ENCODE assay signal across 36 cellular contexts in genomic region chr19:44641866-44642265, GRCh38. TPM values are rescaled to one million over a fixed set of nuclear protein-coding genes. Genes with fewer than 3 reads are reported as not detected.
"Had no signal": no experiment of that assay in that cellular context is flagged by ENCODE, and none has a peak within 500 bp of the region (broad histone marks: within the 10 kb centered on the region; RNA-seq: fewer than 3 reads in every experiment).

No MANE protein-coding gene starts in this region.

- H3K9me3 ChIP-seq: Peyer's patch had no signal

- DNase-seq: activated B cell treated with CpG ODN at 0.5 μM for 24 hours; activated CD4-positive, alpha-beta memory T cell treated with anti-CD3 and anti-CD28 coated beads, Interleukin-2, amount 10 ng/mL, durations not matched to agents 7 days and 5 days; activated CD4-positive, alpha-beta T cell treated with anti-CD3 and anti-CD28 coated beads for 4 hours; activated CD4-positive, alpha-beta T cell treated with anti-CD3 and anti-CD28 coated beads, Interleukin-2, amount 50 U/mL, for 1 hour; activated CD4-positive, CD25-positive, alpha-beta regulatory T cell treated with anti-CD3 and anti-CD28 coated beads, Interleukin-2, amount 50 U/mL, for 72 hours; activated CD8-positive, alpha-beta memory T cell treated with anti-CD3 and anti-CD28 coated beads for 24 hours; activated CD8-positive, alpha-beta memory T cell treated with anti-CD3 and anti-CD28 coated beads, Interleukin-2, amount 10 ng/mL, durations not matched to agents 7 days and 5 days; activated CD8-positive, alpha-beta memory T cell treated with anti-CD3 and anti-CD28 coated beads, Interleukin-2, amount 50 U/mL, for 48 hours; activated effector memory CD4-positive, alpha-beta T cell treated with Interleukin-2 at 50 U/mL for 16 hours; activated naive CD4-positive, alpha-beta T cell treated with anti-CD3 and anti-CD28 coated beads, Interleukin-2, amount 10 ng/mL, durations not matched to agents 7 days and 5 days; activated naive CD8-positive, alpha-beta T cell treated with anti-CD3 and anti-CD28 coated beads, Interleukin-2, amount 50 U/mL, for 24 hours; activated T-cell treated with anti-CD3 and anti-CD28 coated beads, Interleukin-2, amount 50 U/mL, for 48 hours; anterior cingulate cortex; brain microvascular endothelial cell; central memory CD4-positive, alpha-beta T cell; MM.1S; MV-4-11; NCI-H1092; NCI-H1436 treated with DMSO at 0.1 percent for 48 hours; NCI-H1694 treated with DMSO at 0.1 percent for 48 hours; NCI-H2029; NCI-H345; NCI-H526; NCI-H748 treated with DMSO at 0.1 percent for 48 hours; NK-92 treated with Interleukin-12 subunit alpha and Interleukin-12 subunit beta, amount 100 ng/mL, for 24 hours; PC-3; Peyer's patch; RPMI8226; SW 1271; T-helper 1 cell; T-helper 2 cell; T-helper 9 cell had no signal

- ATAC-seq: activated CD8-positive, alpha-beta memory T cell treated with anti-CD3 and anti-CD28 coated beads, Interleukin-2, amount 10 ng/mL, durations not matched to agents 7 days and 5 days; activated naive CD8-positive, alpha-beta T cell treated with anti-CD3 and anti-CD28 coated beads, Interleukin-2, amount 50 U/mL, for 24 hours; PC-3; Right ventricle myocardium inferior had no signal

- H3K27ac Mint-ChIP-seq: activated B cell treated with CpG ODN at 0.5 μM for 24 hours; activated CD4-positive, alpha-beta memory T cell treated with anti-CD3 and anti-CD28 coated beads, Interleukin-2, amount 10 ng/mL, durations not matched to agents 7 days and 5 days; activated CD8-positive, alpha-beta memory T cell treated with anti-CD3 and anti-CD28 coated beads, Interleukin-2, amount 10 ng/mL, durations not matched to agents 7 days and 5 days; activated naive CD4-positive, alpha-beta T cell treated with anti-CD3 and anti-CD28 coated beads, Interleukin-2, amount 10 ng/mL, durations not matched to agents 7 days and 5 days; activated naive CD8-positive, alpha-beta T cell; activated naive CD8-positive, alpha-beta T cell treated with anti-CD3 and anti-CD28 coated beads, Interleukin-2, amount 50 U/mL, for 24 hours had no signal

- H3K27me3 Mint-ChIP-seq: activated naive CD8-positive, alpha-beta T cell had no signal

- H3K9me3 Mint-ChIP-seq: activated B cell treated with CpG ODN at 0.5 μM for 24 hours; activated CD4-positive, alpha-beta memory T cell treated with anti-CD3 and anti-CD28 coated beads, Interleukin-2, amount 10 ng/mL, durations not matched to agents 7 days and 5 days; activated naive CD4-positive, alpha-beta T cell treated with anti-CD3 and anti-CD28 coated beads, Interleukin-2, amount 10 ng/mL, durations not matched to agents 7 days and 5 days; activated naive CD8-positive, alpha-beta T cell treated with anti-CD3 and anti-CD28 coated beads, Interleukin-2, amount 50 U/mL, for 24 hours had no signal

- H3K27me3 ChIP-seq: brain microvascular endothelial cell, Peyer's patch had no signal

- H3K36me3 Mint-ChIP-seq: activated CD8-positive, alpha-beta memory T cell treated with anti-CD3 and anti-CD28 coated beads, Interleukin-2, amount 10 ng/mL, durations not matched to agents 7 days and 5 days; activated naive CD4-positive, alpha-beta T cell treated with anti-CD3 and anti-CD28 coated beads, Interleukin-2, amount 10 ng/mL, durations not matched to agents 7 days and 5 days; activated naive CD8-positive, alpha-beta T cell had no signal

- H3K4me3 ChIP-seq: Peyer's patch had no signal

- H3K4me3 Mint-ChIP-seq: activated B cell treated with CpG ODN at 0.5 μM for 24 hours; activated CD4-positive, alpha-beta memory T cell treated with anti-CD3 and anti-CD28 coated beads, Interleukin-2, amount 10 ng/mL, durations not matched to agents 7 days and 5 days; activated CD8-positive, alpha-beta memory T cell treated with anti-CD3 and anti-CD28 coated beads, Interleukin-2, amount 10 ng/mL, durations not matched to agents 7 days and 5 days; activated naive CD4-positive, alpha-beta T cell treated with anti-CD3 and anti-CD28 coated beads, Interleukin-2, amount 10 ng/mL, durations not matched to agents 7 days and 5 days; activated naive CD8-positive, alpha-beta T cell; activated naive CD8-positive, alpha-beta T cell treated with anti-CD3 and anti-CD28 coated beads, Interleukin-2, amount 50 U/mL, for 24 hours had no signal

- H3K27ac ChIP-seq: brain microvascular endothelial cell, Peyer's patch had no signal

RNA-seq across cellular contexts. Expression of gene PVR, which starts 1.8 kb away (rescaled TPM):
- total RNA-seq: activated B cell treated with CpG ODN at 0.5 μM for 24 hours had no signal

RNA-seq across cellular contexts. Expression of gene IGSF23, which starts 28.5 kb away (rescaled TPM):
- total RNA-seq: activated B cell treated with CpG ODN at 0.5 μM for 24 hours; activated CD4-positive, alpha-beta memory T cell treated with anti-CD3 and anti-CD28 coated beads, Interleukin-2, amount 10 ng/mL, durations not matched to agents 7 days and 5 days; activated CD8-positive, alpha-beta memory T cell treated with anti-CD3 and anti-CD28 coated beads, Interleukin-2, amount 10 ng/mL, durations not matched to agents 7 days and 5 days; LHCN-M2; NCI-H460; PC-3; Right ventricle myocardium inferior had no signal

RNA-seq across cellular contexts. Expression of gene CEACAM19, which starts 29.4 kb away (rescaled TPM):
- total RNA-seq: activated B cell treated with CpG ODN at 0.5 μM for 24 hours had no signal

RNA-seq across cellular contexts. Expression of gene CEACAM16, which starts 57.1 kb away (rescaled TPM):
- total RNA-seq: activated B cell treated with CpG ODN at 0.5 μM for 24 hours; activated CD4-positive, alpha-beta memory T cell treated with anti-CD3 and anti-CD28 coated beads, Interleukin-2, amount 10 ng/mL, durations not matched to agents 7 days and 5 days; activated CD8-positive, alpha-beta memory T cell treated with anti-CD3 and anti-CD28 coated beads, Interleukin-2, amount 10 ng/mL, durations not matched to agents 7 days and 5 days; LHCN-M2; NCI-H460; PC-3; Peyer's patch; Right ventricle myocardium inferior had no signal
